In the genomic region with DNA sequence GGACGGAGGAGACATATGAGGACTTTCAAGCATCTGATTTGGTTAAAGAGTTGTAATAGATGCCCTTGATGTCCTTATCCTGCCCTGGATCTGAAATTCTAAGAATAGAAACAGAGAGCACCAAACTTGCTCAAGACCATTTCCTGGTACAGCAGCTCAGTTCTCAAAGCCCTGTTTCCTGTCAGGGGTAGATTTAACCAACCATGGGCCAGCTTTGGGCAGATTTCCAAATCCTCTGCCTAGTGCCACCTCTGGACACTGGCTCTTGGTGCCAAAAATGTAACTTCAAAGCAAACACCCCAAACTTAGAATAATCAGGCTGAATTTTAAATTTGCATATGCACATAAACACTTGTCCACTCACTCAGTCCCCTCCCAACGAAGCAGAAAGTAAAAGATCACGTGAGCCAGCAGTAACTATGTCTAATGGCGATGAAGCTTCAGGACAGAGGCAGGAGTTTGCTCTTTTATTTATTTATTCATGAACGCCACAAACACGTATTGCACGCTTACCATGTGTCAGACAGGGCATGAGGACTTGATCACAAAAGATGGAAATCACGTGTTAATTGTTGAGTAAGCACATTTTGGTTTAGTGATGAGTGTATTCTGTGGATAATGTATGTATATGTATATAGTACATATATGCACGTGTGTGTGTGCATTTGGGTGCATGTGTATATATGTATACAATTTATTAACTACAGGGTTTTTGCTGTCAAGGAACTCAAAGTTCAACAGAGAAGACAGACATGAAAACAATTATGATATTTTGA, we compare ENCODE assay signal across 16 cellular contexts. TPM values are rescaled to one million over a fixed set of nuclear protein-coding genes. Genes with fewer than 3 reads are reported as not detected.
DNase-seq lines count a peak whose midpoint lies in the region; ATAC-seq and TF ChIP-seq lines count a peak whose summit lies in the region.
"Had no signal": no experiment of that assay in that cellular context is flagged by ENCODE, and none has a peak within 500 bp of the region (broad histone marks: within the 10 kb centered on the region; RNA-seq: fewer than 3 reads in every experiment).

No MANE protein-coding gene starts in this region.

- H3K27me3 Mint-ChIP-seq in activated CD4-positive, alpha-beta memory T cell treated with anti-CD3 and anti-CD28 coated beads for 36 hours, result no peaks in the 10 kb centered on the region
- H3K27me3 Mint-ChIP-seq in type B pancreatic cell, result peaks cover 8% of the 10 kb centered on the region
- H3K27me3 Mint-ChIP-seq: dendritic cell treated with granulocyte-macrophage colony-stimulating factor and Interleukin-4, amounts not matched to agents 40 ng/mL and 50 ng/mL, for 4 days had no signal

- H3K4me1 Mint-ChIP-seq in activated CD4-positive, alpha-beta memory T cell treated with anti-CD3 and anti-CD28 coated beads for 36 hours (ENCODE audit: low read depth), result peaks cover 21% of the 10 kb centered on the region
- H3K4me1 Mint-ChIP-seq in type B pancreatic cell (ENCODE audit: unreplicated experiment), result peaks cover 12% of the 10 kb centered on the region

- H3K9me3 ChIP-seq in SK-N-SH, result peaks cover 8% of the 10 kb centered on the region

- H3K4me3 Mint-ChIP-seq in activated CD4-positive, alpha-beta memory T cell treated with anti-CD3 and anti-CD28 coated beads for 36 hours, result no peak overlapping the region
- no peak overlapping the region for H3K4me3 Mint-ChIP-seq in type B pancreatic cell
- H3K4me3 Mint-ChIP-seq: dendritic cell treated with granulocyte-macrophage colony-stimulating factor and Interleukin-4, amounts not matched to agents 40 ng/mL and 50 ng/mL, for 4 days; WTC11 had no signal

- H3K27ac ChIP-seq in SK-N-SH (ENCODE audit: low read depth in 2 of 2, low read length in 1 of 2), result no peak overlapping the region
- H3K27ac ChIP-seq: thoracic aorta had no signal

- intact Hi-C loops in activated CD4-positive, alpha-beta memory T cell treated with anti-CD3 and anti-CD28 coated beads for 36 hours (cut with micrococcal nuclease), result no loop called here

- H3K4me3 ChIP-seq in SK-N-SH (ENCODE audit: low read depth in 2 of 2, low read length in 1 of 2), result no peak overlapping the region
- H3K4me3 ChIP-seq: thoracic aorta had no signal

- H4K20me1 ChIP-seq in SK-N-SH (ENCODE audit: insufficient read depth), result no peaks in the 10 kb centered on the region

- H3K36me3 ChIP-seq in SK-N-SH (replicated peaks in 1 of 2; ENCODE audit: control insufficient read depth in 1 of 2, insufficient read depth in 2 of 2, low read length in 1 of 2), result no peaks in the 10 kb centered on the region
- H3K36me3 ChIP-seq: thoracic aorta had no signal

- H3K9ac ChIP-seq in SK-N-SH, result no peak overlapping the region

- no peaks in the 10 kb centered on the region for H3K79me2 ChIP-seq in SK-N-SH (ENCODE audit: insufficient read depth)

- no peak for TF ChIP-seq EP300 in SK-N-SH (IDR thresholded peaks at IDR 0.05; ENCODE audit: borderline replicate concordance in 1 of 2, low read depth in 1 of 2, low read length in 1 of 2)

- H3K27me3 ChIP-seq in SK-N-SH (ENCODE audit: insufficient read depth), result no peaks in the 10 kb centered on the region

- POLR2A ChIA-PET in SK-N-SH (lab: Yijun Ruan, JAX), result no interaction called here
- POLR2A ChIA-PET in activated CD4-positive, alpha-beta memory T cell treated with anti-CD3 and anti-CD28 coated beads for 36 hours (lab: Charles Lee), result no interaction called here

- H3K36me3 Mint-ChIP-seq in activated CD4-positive, alpha-beta memory T cell treated with anti-CD3 and anti-CD28 coated beads for 36 hours, result peaks cover 3% of the 10 kb centered on the region
- H3K36me3 Mint-ChIP-seq in type B pancreatic cell, result no peaks in the 10 kb centered on the region
- H3K36me3 Mint-ChIP-seq: WTC11 had no signal

- H2AFZ ChIP-seq in SK-N-SH (ENCODE audit: low read depth), result no peak overlapping the region

- no peak for TF ChIP-seq CTCF in SK-N-SH (IDR thresholded peaks at IDR 0.05)
- TF ChIP-seq CTCF in type B pancreatic cell (conservative IDR thresholded peaks at IDR 0.05), result no peak

- ATAC-seq in SK-N-SH treated with all-trans-retinoic acid at 6 μM for 48 hours (no peak), GM21423 (IDR thresholded peaks at IDR 0.05; ENCODE audit: unreplicated experiment) (no peak), HG02938 (IDR thresholded peaks at IDR 0.05; ENCODE audit: unreplicated experiment) (no peak)
- ATAC-seq: WTC11 had no signal

- H3F3A ChIP-seq in SK-N-SH (replicated peaks; ENCODE audit: insufficient read depth), result no peaks in the 10 kb centered on the region

- H3K4me2 ChIP-seq in SK-N-SH, result no peak overlapping the region

- DNase-seq in SK-N-SH, result peak; percentile 42
- peak; percentile 36 for DNase-seq in KG1 (lab: John Stamatoyannopoulos, UW)
- peak; percentile 32 for DNase-seq in activated CD4-positive, alpha-beta memory T cell treated with anti-CD3 and anti-CD28 coated beads for 36 hours
- DNase-seq in medulla oblongata (ENCODE audit: extremely low spot score), result peak; percentile 54
- no peak for DNase-seq in type B pancreatic cell (ENCODE audit: extremely low spot score, unreplicated experiment)
- DNase-seq: EL, foreskin fibroblast, Karpas-422, SHP77 had no signal

- H3K27ac Mint-ChIP-seq in activated CD4-positive, alpha-beta memory T cell treated with anti-CD3 and anti-CD28 coated beads for 36 hours, result no peak overlapping the region
- no peak overlapping the region for H3K27ac Mint-ChIP-seq in type B pancreatic cell
- H3K27ac Mint-ChIP-seq: dendritic cell treated with granulocyte-macrophage colony-stimulating factor and Interleukin-4, amounts not matched to agents 40 ng/mL and 50 ng/mL, for 4 days; WTC11 had no signal

- WGBS in SK-N-SH (ENCODE audit: low lambda C conversion rate), result 33% methylated on average over 9 of the region's 9 CpGs

- no peak for TF ChIP-seq RAD21 in SK-N-SH (IDR thresholded peaks at IDR 0.05; ENCODE audit: low read length)

- CTCF ChIA-PET in SK-N-SH (lab: Yijun Ruan, JAX), result interaction anchor here (0.8 to 1.9 kb wide), 6 partner anchors 11 to 532 kb away, joined by 3 to 6 read pairs (median 4); no protein-coding TSS in a partner anchor
- CTCF ChIA-PET in activated CD4-positive, alpha-beta memory T cell treated with anti-CD3 and anti-CD28 coated beads for 36 hours (lab: Charles Lee), result interaction anchor here (0.6 to 0.7 kb wide), 2 partner anchors 238 to 246 kb away, joined by 3 to 4 read pairs; no protein-coding TSS in a partner anchor

- H3K4me1 ChIP-seq in SK-N-SH (ENCODE audit: control insufficient read depth in 1 of 2, insufficient read depth in 2 of 2, low read depth in 1 of 2, low read length in 1 of 2), result no peaks in the 10 kb centered on the region

- peaks cover 11% of the 10 kb centered on the region for H3K9me3 Mint-ChIP-seq in activated CD4-positive, alpha-beta memory T cell treated with anti-CD3 and anti-CD28 coated beads for 36 hours
- no peaks in the 10 kb centered on the region for H3K9me3 Mint-ChIP-seq in type B pancreatic cell

- no peaks in the 10 kb centered on the region for H3K9me2 ChIP-seq in SK-N-SH

TF ChIP-seq in SK-N-SH, 30 proteins besides CTCF, POLR2A, EP300 and RAD21 (continues in another document):
- TF ChIP-seq PBX3 (IDR thresholded peaks at IDR 0.05) (no peak), RCOR1 (IDR thresholded peaks at IDR 0.05; ENCODE audit: low read length) (no peak), MAX (IDR thresholded peaks at IDR 0.05; ENCODE audit: low read depth) (no peak), SIN3A (IDR thresholded peaks at IDR 0.05; ENCODE audit: borderline replicate concordance, low read depth, low read length) (no peak), TCF12 (IDR thresholded peaks at IDR 0.05) (no peak)

TF ChIP-seq in SK-N-SH treated with all-trans-retinoic acid at 6 μM for 48 hours, 23 proteins besides CTCF, POLR2A, EP300 and RAD21:
- no peak for TF ChIP-seq GLIS3 (CRISPR knock-in tag; IDR thresholded peaks at IDR 0.05)
- TF ChIP-seq RARB (CRISPR knock-in tag; IDR thresholded peaks at IDR 0.05), result no peak
- no peak for TF ChIP-seq ZFP3 (CRISPR knock-in tag; IDR thresholded peaks at IDR 0.05)
- TF ChIP-seq ZNF565 (CRISPR knock-in tag; conservative IDR thresholded peaks at IDR 0.05; ENCODE audit: low read depth), result no peak
- TF ChIP-seq OSR1 (CRISPR knock-in tag; IDR thresholded peaks at IDR 0.05), result no peak
- no peak for TF ChIP-seq ZFP30 (CRISPR knock-in tag; IDR thresholded peaks at IDR 0.05)
- TF ChIP-seq, protein P1, sequence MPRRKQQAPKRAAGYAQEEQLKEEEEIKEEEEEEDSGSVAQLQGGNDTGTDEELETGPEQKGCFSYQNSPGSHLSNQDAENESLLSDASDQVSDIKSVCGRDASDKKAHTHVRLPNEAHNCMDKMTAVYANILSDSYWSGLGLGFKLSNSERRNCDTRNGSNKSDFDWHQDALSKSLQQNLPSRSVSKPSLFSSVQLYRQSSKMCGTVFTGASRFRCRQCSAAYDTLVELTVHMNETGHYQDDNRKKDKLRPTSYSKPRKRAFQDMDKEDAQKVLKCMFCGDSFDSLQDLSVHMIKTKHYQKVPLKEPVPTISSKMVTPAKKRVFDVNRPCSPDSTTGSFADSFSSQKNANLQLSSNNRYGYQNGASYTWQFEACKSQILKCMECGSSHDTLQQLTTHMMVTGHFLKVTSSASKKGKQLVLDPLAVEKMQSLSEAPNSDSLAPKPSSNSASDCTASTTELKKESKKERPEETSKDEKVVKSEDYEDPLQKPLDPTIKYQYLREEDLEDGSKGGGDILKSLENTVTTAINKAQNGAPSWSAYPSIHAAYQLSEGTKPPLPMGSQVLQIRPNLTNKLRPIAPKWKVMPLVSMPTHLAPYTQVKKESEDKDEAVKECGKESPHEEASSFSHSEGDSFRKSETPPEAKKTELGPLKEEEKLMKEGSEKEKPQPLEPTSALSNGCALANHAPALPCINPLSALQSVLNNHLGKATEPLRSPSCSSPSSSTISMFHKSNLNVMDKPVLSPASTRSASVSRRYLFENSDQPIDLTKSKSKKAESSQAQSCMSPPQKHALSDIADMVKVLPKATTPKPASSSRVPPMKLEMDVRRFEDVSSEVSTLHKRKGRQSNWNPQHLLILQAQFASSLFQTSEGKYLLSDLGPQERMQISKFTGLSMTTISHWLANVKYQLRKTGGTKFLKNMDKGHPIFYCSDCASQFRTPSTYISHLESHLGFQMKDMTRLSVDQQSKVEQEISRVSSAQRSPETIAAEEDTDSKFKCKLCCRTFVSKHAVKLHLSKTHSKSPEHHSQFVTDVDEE (CRISPR knock-in tag; IDR thresholded peaks at IDR 0.05), result no peak
- TF ChIP-seq ZNF70 (CRISPR knock-in tag; IDR thresholded peaks at IDR 0.05), result no peak

RNA-seq across cellular contexts. Expression of gene SDK2, which starts 23.1 kb away (rescaled TPM):
- 0.02 TPM in 2 replicates for polyA plus RNA-seq in SK-N-SH (2012; rRNA removed)
- 0.01 and 0.04 TPM in 2 replicates for polyA plus RNA-seq in SK-N-SH (2012; cell fraction: cytosol; rRNA removed)
- 0.02 and 0.04 TPM in 2 replicates for polyA plus RNA-seq in SK-N-SH (2012; cell fraction: nucleus; rRNA removed)
- total RNA-seq in activated CD4-positive, alpha-beta memory T cell treated with anti-CD3 and anti-CD28 coated beads for 36 hours, result under 1 TPM; 0.05 to 0.12 TPM
- total RNA-seq in type B pancreatic cell (ENCODE audit: low replicate concordance), result 4.6 and 47.3 TPM in 2 replicates
- total RNA-seq: myocyte had no signal
